1 cellular context compared by ENCODE assay signal in genomic region chr13:42011601-42012401, GRCh38.
TF ChIP-seq lines count a peak whose summit lies in the region.

No MANE protein-coding gene starts in this region.

TF ChIP-seq in HepG2, 621 proteins besides CTCF, POLR2A, EP300 and RAD21:
- TF ChIP-seq MEF2D (CRISPR knock-in tag; IDR thresholded peaks at IDR 0.05) = no peak
TF ChIP-seq in HepG2: peak in this region for 0.
